Comparison of ENCODE assay signal across 14 cellular contexts in genomic region chr19:17944301-17944700, GRCh38. TPM values are rescaled to one million over a fixed set of nuclear protein-coding genes. Genes with fewer than 3 reads are reported as not detected.
DNase-seq lines count a peak whose midpoint lies in the region; ATAC-seq and TF ChIP-seq lines count a peak whose summit lies in the region.
"Had no signal": no experiment of that assay in that cellular context is flagged by ENCODE, and none has a peak within 500 bp of the region (broad histone marks: within the 10 kb centered on the region; RNA-seq: fewer than 3 reads in every experiment).

No MANE protein-coding gene starts in this region.

- H3K27ac ChIP-seq in esophagus (ENCODE audit: low read depth in 2 of 2, low read length in 1 of 2), result peak overlapping the region; percentile 47 to 66
- H3K27ac ChIP-seq: ovary had no signal

- H3K27me3 ChIP-seq in esophagus (ENCODE audit: control insufficient read depth in 1 of 2, insufficient read depth in 2 of 2, low read length in 2 of 2), result no peaks in the 10 kb centered on the region
- H3K27me3 ChIP-seq: ovary had no signal

- H3K4me3 ChIP-seq in esophagus (ENCODE audit: low read depth in 1 of 2, low read length in 2 of 2), result no peak overlapping the region
- H3K4me3 ChIP-seq: ovary had no signal

- TF ChIP-seq CTCF in omental fat pad (IDR thresholded peaks at IDR 0.05), result no peak

- H3K9me3 ChIP-seq in esophagus (ENCODE audit: control insufficient read depth in 2 of 2, insufficient read depth in 1 of 2, low read depth in 1 of 2, low read length in 1 of 2), result no peaks in the 10 kb centered on the region
- H3K9me3 ChIP-seq: ovary had no signal

- peaks cover 0 to 11% of the 10 kb centered on the region in 2 donors for H3K36me3 ChIP-seq in esophagus (ENCODE audit: control insufficient read depth in 2 of 2, insufficient read depth in 2 of 2, low read length in 1 of 2)
- H3K36me3 ChIP-seq: ovary had no signal

- ATAC-seq in omental fat pad (ENCODE audit: low FRiP score) (peak; percentile 67), HG02588 (IDR thresholded peaks at IDR 0.05; ENCODE audit: unreplicated experiment) (no peak), HG03097 (IDR thresholded peaks at IDR 0.05; ENCODE audit: low FRiP score, unreplicated experiment) (no peak)
- ATAC-seq: left lobe of liver had no signal

- H3K4me1 ChIP-seq in esophagus (ENCODE audit: control insufficient read depth in 2 of 2, insufficient read depth in 2 of 2, low read length in 1 of 2), result peaks cover 4 to 20% of the 10 kb centered on the region in 2 donors

- DNase-seq in ELR (ENCODE audit: low read depth), result peak; percentile 91
- DNase-seq in RKO (ENCODE audit: low spot score), result peak; percentile 35
- no peak for DNase-seq in omental fat pad (ENCODE audit: low spot score)
- DNase-seq in activated gamma-delta T cell treated with Interleukin-2 at 50 U/mL for 16 hours, result no peak
- no peak for DNase-seq in NCI-H526 (lab: John Stamatoyannopoulos, UW)
- DNase-seq: NCI-H2081; stimulated activated CD4-positive, alpha-beta T cell treated with anti-CD3 and anti-CD28 coated beads, Interleukin-1b, Interleukin-23, amount 100 ng/mL, for 48 hours; stimulated activated naive CD4-positive, alpha-beta T cell had no signal

- WGBS in esophagus, 2 donors, result 37 to 56% methylated on average over 4 of the region's 4 CpGs

RNA-seq across cellular contexts. Expression of gene CCDC124, which starts 11.5 kb away (rescaled TPM):
- 100 to 1,000 TPM; 101 to 111 TPM for polyA plus RNA-seq in esophagus
- total RNA-seq in omental fat pad, result 10 to 100 TPM; 34.7 to 73.4 (median 49.5) TPM

RNA-seq across cellular contexts. Expression of gene KCNN1, which starts 22.6 kb away (rescaled TPM):
- under 1 TPM; 0.02 TPM for polyA plus RNA-seq in esophagus
- 1 to 10 TPM in 1 of 4 donors, under 1 TPM in 2, not detected in 1; 0.12 to 1.0 (median 0.88) TPM for total RNA-seq in omental fat pad
- total RNA-seq: left lobe of liver; T-helper 2 cell treated with Interferon-gamma antibody and Interleukin-4, amounts not matched to agents 100 ng/mL and 5 ng/mL, for 36 hours had no signal

Comparison
In these comparisons a context has a peak if more than half of its experiments do, and no peak if none do; other contexts are left out.
1. DNase-seq: peak in ELR (single experiment) and RKO (single experiment); none in omental fat pad (single experiment), activated gamma-delta T cell treated with Interleukin-2 at 50 U/mL for 16 hours (single experiment) and NCI-H526 (0 of 2).